In the genomic region with DNA sequence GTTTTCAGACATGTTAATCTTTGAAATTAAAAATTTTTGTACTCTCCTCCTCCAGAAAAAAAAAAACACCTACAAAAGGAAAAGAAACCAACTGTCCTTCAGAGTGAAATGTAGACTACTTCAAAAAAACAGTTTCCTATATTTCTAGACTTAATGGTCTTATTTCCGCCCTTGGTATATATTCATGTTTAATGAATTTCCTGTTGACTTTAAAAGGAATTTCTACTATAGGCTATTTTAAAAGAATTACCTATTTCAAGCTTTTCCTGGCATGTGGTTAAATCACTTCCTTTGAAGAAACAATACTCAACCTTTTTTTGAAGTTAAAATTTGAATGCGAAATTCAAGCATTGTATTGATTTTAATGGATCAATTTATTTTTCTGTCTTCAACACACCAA, we compare ENCODE assay signal across 1 cellular context.
TF ChIP-seq lines count a peak whose summit lies in the region.

No MANE protein-coding gene starts in this region.

TF ChIP-seq in GM23338, 12 proteins besides CTCF, POLR2A, EP300 and RAD21 (continued from another document):
- TF ChIP-seq, protein P1, sequence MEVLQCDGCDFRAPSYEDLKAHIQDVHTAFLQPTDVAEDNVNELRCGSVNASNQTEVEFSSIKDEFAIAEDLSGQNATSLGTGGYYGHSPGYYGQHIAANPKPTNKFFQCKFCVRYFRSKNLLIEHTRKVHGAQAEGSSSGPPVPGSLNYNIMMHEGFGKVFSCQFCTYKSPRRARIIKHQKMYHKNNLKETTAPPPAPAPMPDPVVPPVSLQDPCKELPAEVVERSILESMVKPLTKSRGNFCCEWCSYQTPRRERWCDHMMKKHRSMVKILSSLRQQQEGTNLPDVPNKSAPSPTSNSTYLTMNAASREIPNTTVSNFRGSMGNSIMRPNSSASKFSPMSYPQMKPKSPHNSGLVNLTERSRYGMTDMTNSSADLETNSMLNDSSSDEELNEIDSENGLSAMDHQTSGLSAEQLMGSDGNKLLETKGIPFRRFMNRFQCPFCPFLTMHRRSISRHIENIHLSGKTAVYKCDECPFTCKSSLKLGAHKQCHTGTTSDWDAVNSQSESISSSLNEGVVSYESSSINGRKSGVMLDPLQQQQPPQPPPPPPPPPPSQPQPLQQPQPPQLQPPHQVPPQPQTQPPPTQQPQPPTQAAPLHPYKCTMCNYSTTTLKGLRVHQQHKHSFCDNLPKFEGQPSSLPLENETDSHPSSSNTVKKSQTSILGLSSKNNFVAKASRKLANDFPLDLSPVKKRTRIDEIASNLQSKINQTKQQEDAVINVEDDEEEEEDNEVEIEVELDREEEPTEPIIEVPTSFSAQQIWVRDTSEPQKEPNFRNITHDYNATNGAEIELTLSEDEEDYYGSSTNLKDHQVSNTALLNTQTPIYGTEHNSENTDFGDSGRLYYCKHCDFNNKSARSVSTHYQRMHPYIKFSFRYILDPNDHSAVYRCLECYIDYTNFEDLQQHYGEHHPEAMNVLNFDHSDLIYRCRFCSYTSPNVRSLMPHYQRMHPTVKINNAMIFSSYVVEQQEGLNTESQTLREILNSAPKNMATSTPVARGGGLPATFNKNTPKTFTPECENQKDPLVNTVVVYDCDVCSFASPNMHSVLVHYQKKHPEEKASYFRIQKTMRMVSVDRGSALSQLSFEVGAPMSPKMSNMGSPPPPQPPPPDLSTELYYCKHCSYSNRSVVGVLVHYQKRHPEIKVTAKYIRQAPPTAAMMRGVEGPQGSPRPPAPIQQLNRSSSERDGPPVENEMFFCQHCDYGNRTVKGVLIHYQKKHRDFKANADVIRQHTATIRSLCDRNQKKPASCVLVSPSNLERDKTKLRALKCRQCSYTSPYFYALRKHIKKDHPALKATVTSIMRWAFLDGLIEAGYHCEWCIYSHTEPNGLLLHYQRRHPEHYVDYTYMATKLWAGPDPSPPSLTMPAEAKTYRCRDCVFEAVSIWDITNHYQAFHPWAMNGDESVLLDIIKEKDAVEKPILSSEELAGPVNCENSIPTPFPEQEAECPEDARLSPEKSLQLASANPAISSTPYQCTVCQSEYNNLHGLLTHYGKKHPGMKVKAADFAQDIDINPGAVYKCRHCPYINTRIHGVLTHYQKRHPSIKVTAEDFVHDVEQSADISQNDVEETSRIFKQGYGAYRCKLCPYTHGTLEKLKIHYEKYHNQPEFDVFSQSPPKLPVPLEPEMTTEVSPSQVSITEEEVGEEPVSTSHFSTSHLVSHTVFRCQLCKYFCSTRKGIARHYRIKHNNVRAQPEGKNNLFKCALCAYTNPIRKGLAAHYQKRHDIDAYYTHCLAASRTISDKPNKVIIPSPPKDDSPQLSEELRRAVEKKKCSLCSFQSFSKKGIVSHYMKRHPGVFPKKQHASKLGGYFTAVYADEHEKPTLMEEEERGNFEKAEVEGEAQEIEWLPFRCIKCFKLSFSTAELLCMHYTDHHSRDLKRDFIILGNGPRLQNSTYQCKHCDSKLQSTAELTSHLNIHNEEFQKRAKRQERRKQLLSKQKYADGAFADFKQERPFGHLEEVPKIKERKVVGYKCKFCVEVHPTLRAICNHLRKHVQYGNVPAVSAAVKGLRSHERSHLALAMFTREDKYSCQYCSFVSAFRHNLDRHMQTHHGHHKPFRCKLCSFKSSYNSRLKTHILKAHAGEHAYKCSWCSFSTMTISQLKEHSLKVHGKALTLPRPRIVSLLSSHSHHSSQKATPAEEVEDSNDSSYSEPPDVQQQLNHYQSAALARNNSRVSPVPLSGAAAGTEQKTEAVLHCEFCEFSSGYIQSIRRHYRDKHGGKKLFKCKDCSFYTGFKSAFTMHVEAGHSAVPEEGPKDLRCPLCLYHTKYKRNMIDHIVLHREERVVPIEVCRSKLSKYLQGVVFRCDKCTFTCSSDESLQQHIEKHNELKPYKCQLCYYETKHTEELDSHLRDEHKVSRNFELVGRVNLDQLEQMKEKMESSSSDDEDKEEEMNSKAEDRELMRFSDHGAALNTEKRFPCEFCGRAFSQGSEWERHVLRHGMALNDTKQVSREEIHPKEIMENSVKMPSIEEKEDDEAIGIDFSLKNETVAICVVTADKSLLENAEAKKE (CRISPR knock-in tag; IDR thresholded peaks at IDR 0.05) = no peak
- TF ChIP-seq REST (IDR thresholded peaks at IDR 0.05; ENCODE audit: unreplicated experiment) (no peak), ETS1 (IDR thresholded peaks at IDR 0.05) (no peak), ZNF114 (CRISPR knock-in tag; IDR thresholded peaks at IDR 0.05) (no peak), ZNF331 (CRISPR knock-in tag; IDR thresholded peaks at IDR 0.05; ENCODE audit: low read depth) (no peak)
TF ChIP-seq in GM23338: peak in this region for 0.
